Comparison of ENCODE assay signal across 10 cellular contexts in the genomic region with DNA sequence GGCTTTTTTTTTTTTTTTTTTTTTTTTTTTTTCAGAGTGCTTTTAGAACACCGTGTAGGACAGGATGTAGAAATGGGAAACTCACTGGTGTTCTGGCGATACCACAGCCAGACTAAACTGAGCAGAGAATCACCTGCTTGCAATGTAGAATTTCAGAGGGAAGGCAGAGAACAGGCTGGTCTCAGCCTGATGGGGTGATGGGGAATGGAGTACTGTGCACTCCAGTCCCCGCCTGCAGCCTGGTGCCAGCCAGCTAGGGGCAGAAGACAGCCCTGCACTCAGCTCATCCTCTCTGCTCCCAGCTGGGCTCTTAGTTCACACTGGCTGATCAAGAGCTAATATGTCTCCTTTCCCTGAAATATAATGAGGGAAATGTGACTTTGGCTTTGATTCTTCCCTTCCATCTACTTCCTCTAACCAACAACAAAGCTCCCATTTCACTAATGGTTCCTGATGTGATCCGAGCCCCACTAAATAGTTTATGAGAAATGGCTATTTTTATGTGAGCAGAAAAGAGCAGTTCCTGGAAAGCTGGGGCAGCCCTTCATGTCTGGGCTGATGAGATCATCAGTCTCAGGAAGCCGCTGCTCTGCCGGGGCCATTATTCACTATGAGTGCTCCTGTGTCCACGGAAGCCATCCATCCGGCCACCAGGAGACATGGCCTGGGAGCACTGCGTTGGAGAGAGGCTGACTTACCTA.
A peak's percentile ranks its signal among the peaks of the same experiment; 100 is the strongest.
DNase-seq lines count a peak whose midpoint lies in the region; ATAC-seq and TF ChIP-seq lines count a peak whose summit lies in the region.
"Had no signal": no experiment of that assay in that cellular context is flagged by ENCODE, and none has a peak within 500 bp of the region (broad histone marks: within the 10 kb centered on the region; RNA-seq: fewer than 3 reads in every experiment).

No MANE protein-coding gene starts in this region.

- DNase-seq in T-helper 2 cell treated with Interferon-gamma antibody and Interleukin-4, amounts not matched to agents 5 μg/mL and 100 μg/mL, for 36 hours (ENCODE audit: low spot score), result no peak
- DNase-seq in T-helper 2 cell (no peak), NCI-H69 (lab: John Stamatoyannopoulos, UW) (peak; percentile 70), fibroblast of mammary gland (ENCODE audit: low read depth) (peak; percentile 11), mammary epithelial cell (no peak), PC-3 (no peak), NK-92 (lab: John Stamatoyannopoulos, UW; ENCODE audit: unreplicated experiment) (no peak)
- DNase-seq in stimulated activated naive B cell treated with anti-CD40 and anti-IgM and Interleukin-4, amounts not matched to agents 10 μg/mL and 1 μg/mL and 100 μg/mL, for 72 hours, result no peak

- CTCF ChIA-PET in mammary epithelial cell (lab: Charles Lee; ENCODE audit: low non-redundant PET), result interaction anchor here (0.6 kb wide), 1 partner anchor 212 kb away, joined by 4 read pairs; no protein-coding TSS in a partner anchor
- CTCF ChIA-PET in PC-3 (lab: Charles Lee), result no interaction called here

- H2AFZ ChIP-seq in mammary epithelial cell (ENCODE audit: low read depth, low read length) (no peak overlapping the region), PC-3 (ENCODE audit: low read length) (no peak overlapping the region)

- H3K27me3 ChIP-seq in mammary epithelial cell (ENCODE audit: insufficient read depth, low read length) (peaks cover 2% of the 10 kb centered on the region), PC-3 (ENCODE audit: low read length) (peaks cover 10% of the 10 kb centered on the region; the same call in 1 of the 2 replicates)

- H3K4me3 Mint-ChIP-seq in T-helper 2 cell treated with Interferon-gamma antibody and Interleukin-4, amounts not matched to agents 5 μg/mL and 100 μg/mL, for 36 hours, result peak overlapping the region; percentile 24
- peak overlapping the region; percentile 17 to 56 for H3K4me3 Mint-ChIP-seq in stimulated activated naive B cell treated with anti-CD40 and anti-IgM and Interleukin-4, amounts not matched to agents 10 μg/mL and 1 μg/mL and 100 μg/mL, for 72 hours
- H3K4me3 Mint-ChIP-seq: activated T-helper 17 cell treated with anti-CD3 and anti-CD28 coated beads, Interleukin-2, amount 50 U/mL, for 72 hours had no signal

- H3K36me3 ChIP-seq in mammary epithelial cell (ENCODE audit: insufficient read depth, low read length) (no peaks in the 10 kb centered on the region), PC-3 (ENCODE audit: low read depth, low read length) (no peaks in the 10 kb centered on the region)

- no peaks in the 10 kb centered on the region for H3K9me2 ChIP-seq in PC-3 (replicated peaks; ENCODE audit: low read length)

- H4K20me1 ChIP-seq in mammary epithelial cell (ENCODE audit: insufficient read depth, low read length), result no peaks in the 10 kb centered on the region
- no peaks in the 10 kb centered on the region for H4K20me1 ChIP-seq in PC-3 (ENCODE audit: low read length)

- H3K27me3 Mint-ChIP-seq in T-helper 2 cell treated with Interferon-gamma antibody and Interleukin-4, amounts not matched to agents 5 μg/mL and 100 μg/mL, for 36 hours (ENCODE audit: low read depth), result peaks cover 20% of the 10 kb centered on the region
- peaks cover 4 to 7% of the 10 kb centered on the region in 2 donors for H3K27me3 Mint-ChIP-seq in stimulated activated naive B cell treated with anti-CD40 and anti-IgM and Interleukin-4, amounts not matched to agents 10 μg/mL and 1 μg/mL and 100 μg/mL, for 72 hours
- H3K27me3 Mint-ChIP-seq: activated T-helper 17 cell treated with anti-CD3 and anti-CD28 coated beads, Interleukin-2, amount 50 U/mL, for 72 hours had no signal

- BruUV-seq in mammary epithelial cell (replicated peaks; lab: Mats Ljungman, UMichigan), result no TSS peak
- no TSS peak for BruUV-seq in PC-3 (replicated peaks; lab: Mats Ljungman, UMichigan)

- peak; percentile 50 to 51 for ATAC-seq in stimulated activated naive B cell treated with anti-CD40 and anti-IgM and Interleukin-4, amounts not matched to agents 10 μg/mL and 1 μg/mL and 100 μg/mL, for 72 hours (replicated peaks)
- ATAC-seq in PC-3, result no peak
- ATAC-seq: activated T-helper 17 cell treated with anti-CD3 and anti-CD28 coated beads, Interleukin-2, amount 50 U/mL, for 72 hours had no signal

- no peak overlapping the region for H3K27ac Mint-ChIP-seq in T-helper 2 cell treated with Interferon-gamma antibody and Interleukin-4, amounts not matched to agents 5 μg/mL and 100 μg/mL, for 36 hours
- H3K27ac Mint-ChIP-seq in stimulated activated naive B cell treated with anti-CD40 and anti-IgM and Interleukin-4, amounts not matched to agents 10 μg/mL and 1 μg/mL and 100 μg/mL, for 72 hours, result peak overlapping the region; percentile 95
- H3K27ac Mint-ChIP-seq: activated T-helper 17 cell treated with anti-CD3 and anti-CD28 coated beads, Interleukin-2, amount 50 U/mL, for 72 hours had no signal

- H3K4me2 ChIP-seq in mammary epithelial cell (ENCODE audit: insufficient read depth, low read depth, low read length) (no peak overlapping the region), PC-3 (ENCODE audit: low read length) (no peak overlapping the region)

- H3K9me3 ChIP-seq in mammary epithelial cell (replicated peaks; ENCODE audit: insufficient read depth, low read length), result no peaks in the 10 kb centered on the region
- H3K9me3 ChIP-seq in PC-3 (ENCODE audit: low read length), result no peaks in the 10 kb centered on the region
- H3K9me3 ChIP-seq: psoas muscle had no signal

- H3F3A ChIP-seq in PC-3 (ENCODE audit: low read length, unreplicated experiment), result no peaks in the 10 kb centered on the region

- H3K27ac ChIP-seq in mammary epithelial cell (ENCODE audit: insufficient read depth, low read depth, low read length) (no peak overlapping the region), PC-3 (ENCODE audit: low read length) (no peak overlapping the region)
- H3K27ac ChIP-seq: psoas muscle had no signal

- in situ Hi-C loops in mammary epithelial cell (cut with MboI; ENCODE audit: low sequenced_read_pairs in 2 of 2), result no loop called here

- H3K79me2 ChIP-seq in mammary epithelial cell (ENCODE audit: insufficient read depth, low read length) (no peaks in the 10 kb centered on the region), PC-3 (ENCODE audit: low read length) (no peaks in the 10 kb centered on the region)

- H3K4me1 ChIP-seq in mammary epithelial cell (ENCODE audit: insufficient read depth, low read length) (no peaks in the 10 kb centered on the region), PC-3 (ENCODE audit: insufficient read depth, low read length) (no peaks in the 10 kb centered on the region)

- H3K9ac ChIP-seq in mammary epithelial cell (ENCODE audit: insufficient read depth, low read length) (no peak overlapping the region), PC-3 (ENCODE audit: low read length) (no peak overlapping the region)

- no peaks in the 10 kb centered on the region for H3K9me3 Mint-ChIP-seq in T-helper 2 cell treated with Interferon-gamma antibody and Interleukin-4, amounts not matched to agents 5 μg/mL and 100 μg/mL, for 36 hours
- peaks cover 0 to 2% of the 10 kb centered on the region in 2 donors for H3K9me3 Mint-ChIP-seq in stimulated activated naive B cell treated with anti-CD40 and anti-IgM and Interleukin-4, amounts not matched to agents 10 μg/mL and 1 μg/mL and 100 μg/mL, for 72 hours
- H3K9me3 Mint-ChIP-seq: activated T-helper 17 cell treated with anti-CD3 and anti-CD28 coated beads, Interleukin-2, amount 50 U/mL, for 72 hours had no signal

- dilution Hi-C loops in mammary epithelial cell (cut with HindIII; ENCODE audit: low sequenced_read_pairs), result loop anchor here (5.0 kb wide), 1 partner anchor 57 kb away; no protein-coding TSS in a partner anchor

- no peaks in the 10 kb centered on the region for H3K36me3 Mint-ChIP-seq in T-helper 2 cell treated with Interferon-gamma antibody and Interleukin-4, amounts not matched to agents 5 μg/mL and 100 μg/mL, for 36 hours (ENCODE audit: low read depth)
- H3K36me3 Mint-ChIP-seq in stimulated activated naive B cell treated with anti-CD40 and anti-IgM and Interleukin-4, amounts not matched to agents 10 μg/mL and 1 μg/mL and 100 μg/mL, for 72 hours, result peaks cover 0 to 1% of the 10 kb centered on the region in 2 donors

- intact Hi-C loops in mammary epithelial cell (cut with micrococcal nuclease) (no loop called here), PC-3 (cut with micrococcal nuclease) (no loop called here)

- H3K4me1 Mint-ChIP-seq in T-helper 2 cell treated with Interferon-gamma antibody and Interleukin-4, amounts not matched to agents 5 μg/mL and 100 μg/mL, for 36 hours (ENCODE audit: low read depth), result peaks cover 18% of the 10 kb centered on the region
- peaks cover 40 to 54% of the 10 kb centered on the region in 2 donors for H3K4me1 Mint-ChIP-seq in stimulated activated naive B cell treated with anti-CD40 and anti-IgM and Interleukin-4, amounts not matched to agents 10 μg/mL and 1 μg/mL and 100 μg/mL, for 72 hours
- H3K4me1 Mint-ChIP-seq: activated T-helper 17 cell treated with anti-CD3 and anti-CD28 coated beads, Interleukin-2, amount 50 U/mL, for 72 hours had no signal

- WGBS in mammary epithelial cell (ENCODE audit: low coverage, missing lambda C conversion rate), result 79% methylated on average over 7 of the region's 9 CpGs

- H3K4me3 ChIP-seq in fibroblast of mammary gland (ENCODE audit: control insufficient read depth, low read depth, low read length) (no peak overlapping the region), mammary epithelial cell (replicated peaks in 1 of 3; ENCODE audit: insufficient read depth in 1 of 3, low read depth in 2 of 3, low read length in 3 of 3) (no peak overlapping the region), PC-3 (ENCODE audit: low read length) (no peak overlapping the region)
- H3K4me3 ChIP-seq: psoas muscle had no signal

- TF ChIP-seq CTCF in fibroblast of mammary gland (conservative IDR thresholded peaks at IDR 0.05; ENCODE audit: control insufficient read depth, insufficient read depth, low read depth, low read length) (no peak), mammary epithelial cell (conservative IDR thresholded peaks at IDR 0.05 in 1 of 2, IDR thresholded peaks at IDR 0.05 in 1 of 2; ENCODE audit: extremely low read depth in 1 of 2, insufficient read depth in 1 of 2, low read depth in 1 of 2, low read length in 2 of 2) (no peak), PC-3 (conservative IDR thresholded peaks at IDR 0.05; ENCODE audit: low read depth, low read length) (no peak)

- POLR2A ChIA-PET in PC-3 (lab: Charles Lee; ENCODE audit: unreplicated experiment), result no interaction called here

Comparison
In these comparisons a context has a peak if more than half of its experiments do, and no peak if none do; other contexts are left out.
1. DNase-seq: peak in NCI-H69 (single experiment) and fibroblast of mammary gland (single experiment); none in T-helper 2 cell treated with Interferon-gamma antibody and Interleukin-4, amounts not matched to agents 5 μg/mL and 100 μg/mL, for 36 hours (single experiment), T-helper 2 cell (0 of 5), stimulated activated naive B cell treated with anti-CD40 and anti-IgM and Interleukin-4, amounts not matched to agents 10 μg/mL and 1 μg/mL and 100 μg/mL, for 72 hours (single experiment), mammary epithelial cell (single experiment), PC-3 (single experiment) and NK-92 (single experiment).